In genomic region chr7:150357277-150357676, GRCh38 we compare ENCODE assay signal across 8 cellular contexts. TPM values are rescaled to one million over a fixed set of nuclear protein-coding genes. Genes with fewer than 3 reads are reported as not detected.
DNase-seq lines count a peak whose midpoint lies in the region; ATAC-seq and TF ChIP-seq lines count a peak whose summit lies in the region.

No MANE protein-coding gene starts in this region.

- H3K9me3 Mint-ChIP-seq in IgD-negative memory B cell, result no peaks in the 10 kb centered on the region

- no peak for TF ChIP-seq POLR2A in tibial nerve (IDR thresholded peaks at IDR 0.05)

- H3K4me1 Mint-ChIP-seq in IgD-negative memory B cell, result peaks cover 12 to 14% (median 12%) of the 10 kb centered on the region in 3 donors

- no peaks in the 10 kb centered on the region for H3K36me3 ChIP-seq in tibial nerve

- TF ChIP-seq EP300 in tibial nerve (IDR thresholded peaks at IDR 0.05), result no peak

- WGBS in tibial nerve, 2 donors, result 54 to 57% methylated on average over 9 of the region's 9 CpGs

- peak overlapping the region in 2 of 3 donors; percentile 37 to 61 for H3K27ac Mint-ChIP-seq in IgD-negative memory B cell

- H3K27me3 ChIP-seq in tibial nerve, result no peaks in the 10 kb centered on the region

- no peak for TF ChIP-seq CTCF in tibial nerve (IDR thresholded peaks at IDR 0.05)

- H3K9me3 ChIP-seq in tibial nerve, result no peaks in the 10 kb centered on the region

- H3K27ac ChIP-seq in tibial nerve, result no peak overlapping the region

- H3K36me3 Mint-ChIP-seq in IgD-negative memory B cell, result no peaks in the 10 kb centered on the region

- DNase-seq in germinal center (ENCODE audit: low spot score), result peak; percentile 37
- DNase-seq in tibial nerve (ENCODE audit: low spot score in 2 of 2), result no peak
- no peak for DNase-seq in NCI-H128 (lab: John Stamatoyannopoulos, UW; ENCODE audit: unreplicated experiment)
- DNase-seq in SK-N-DZ (ENCODE audit: low spot score), result no peak

- ATAC-seq in GM18868 (IDR thresholded peaks at IDR 0.05; ENCODE audit: unreplicated experiment) (peak; percentile 71), HG03139 (IDR thresholded peaks at IDR 0.05; ENCODE audit: unreplicated experiment) (no peak)
- peak; percentile 82 to 85 for ATAC-seq in activated CD4-positive, CD25-positive, alpha-beta regulatory T cell treated with anti-CD3 and anti-CD28 coated beads, Interleukin-2, amount 50 U/mL, for 24 hours

- no peaks in the 10 kb centered on the region for H3K27me3 Mint-ChIP-seq in IgD-negative memory B cell

- peak overlapping the region in 1 of 4 donors; percentile 66 for H3K4me3 Mint-ChIP-seq in IgD-negative memory B cell

- no peak overlapping the region for H3K4me3 ChIP-seq in tibial nerve

- H3K4me1 ChIP-seq in tibial nerve, result peaks cover 0 to 3% (median 0%) of the 10 kb centered on the region in 4 donors

RNA-seq across cellular contexts. Expression of gene REPIN1, which starts 11.3 kb away (rescaled TPM):
- polyA plus RNA-seq in IgD-negative memory B cell, result 118 TPM
- total RNA-seq in tibial nerve, result 10 to 100 TPM; 65.8 to 70.2 (median 68.3) TPM
- 153 and 165 TPM in 2 replicates for polyA plus RNA-seq in SK-N-DZ (2014; cell fraction: cytosol; rRNA removed)
- 147 and 176 TPM in 2 replicates for polyA plus RNA-seq in SK-N-DZ (2014; cell fraction: nucleus; rRNA removed)

RNA-seq across cellular contexts. Expression of gene RARRES2, which starts 15.8 kb away (rescaled TPM):
- not detected for polyA plus RNA-seq in IgD-negative memory B cell
- 100 to 1,000 TPM; 172 to 382 (median 375) TPM for total RNA-seq in tibial nerve
- polyA plus RNA-seq in SK-N-DZ (2014; cell fraction: cytosol; rRNA removed), result 46.2 and 52.4 TPM in 2 replicates
- polyA plus RNA-seq in SK-N-DZ (2014; cell fraction: nucleus; rRNA removed), result 69.4 and 86.4 TPM in 2 replicates

RNA-seq across cellular contexts. Expression of gene ZNF775, which starts 21.9 kb away (rescaled TPM):
- 5.1 TPM for polyA plus RNA-seq in IgD-negative memory B cell
- 10 to 100 TPM in 2 of 4 donors, 1 to 10 TPM in 2; 5.9 to 14.3 (median 11.6) TPM for total RNA-seq in tibial nerve
- polyA plus RNA-seq in SK-N-DZ (2014; cell fraction: cytosol; rRNA removed), result 16.4 and 25.1 TPM in 2 replicates
- 18.4 and 21.0 TPM in 2 replicates for polyA plus RNA-seq in SK-N-DZ (2014; cell fraction: nucleus; rRNA removed)

RNA-seq across cellular contexts. Expression of gene ACTR3C, which starts 33.9 kb away (rescaled TPM):
- polyA plus RNA-seq in IgD-negative memory B cell, result 5.2 TPM
- 1 to 10 TPM in 1 of 4 donors, under 1 TPM in 3; 0.44 to 2.3 (median 0.94) TPM for total RNA-seq in tibial nerve
- 3.4 TPM in 1 of 2 replicates, not detected in the other for polyA plus RNA-seq in SK-N-DZ (2014; cell fraction: cytosol; rRNA removed)
- 0.26 and 1.4 TPM in 2 replicates for polyA plus RNA-seq in SK-N-DZ (2014; cell fraction: nucleus; rRNA removed)

RNA-seq across cellular contexts. Expression of gene LRRC61, which starts 34.1 kb away (rescaled TPM):
- 29.1 TPM for polyA plus RNA-seq in IgD-negative memory B cell
- 10 to 100 TPM in 1 of 4 donors, 1 to 10 TPM in 3; 7.9 to 19.3 (median 9.6) TPM for total RNA-seq in tibial nerve
- polyA plus RNA-seq in SK-N-DZ (2014; cell fraction: cytosol; rRNA removed), result 87.8 and 98.1 TPM in 2 replicates
- 56.6 and 67.9 TPM in 2 replicates for polyA plus RNA-seq in SK-N-DZ (2014; cell fraction: nucleus; rRNA removed)
